Comparison of ENCODE assay signal across 17 cellular contexts in genomic region chr15:33009026-33009425, GRCh38.
"Had no signal": no experiment of that assay in that cellular context is flagged by ENCODE, and none has a peak within 500 bp of the region (broad histone marks: within the 10 kb centered on the region; RNA-seq: fewer than 3 reads in every experiment).

No MANE protein-coding gene starts in this region.

- ATAC-seq: activated CD8-positive, alpha-beta T cell treated with anti-CD3 and anti-CD28 coated beads for 36 hours; left lobe of liver; T-helper 17 cell had no signal

- H3K27ac Mint-ChIP-seq: activated CD8-positive, alpha-beta T cell treated with anti-CD3 and anti-CD28 coated beads for 36 hours; activated naive CD8-positive, alpha-beta T cell; memory B cell; progenitor cell of endocrine pancreas; T-helper 17 cell had no signal

- H3K4me3 ChIP-seq: gastrocnemius medialis, right atrium auricular region had no signal

- H3K36me3 Mint-ChIP-seq: activated naive CD8-positive, alpha-beta T cell; memory B cell had no signal

- H3K27me3 ChIP-seq: gastrocnemius medialis, right atrium auricular region had no signal

- DNase-seq: activated CD4-positive, alpha-beta T cell treated with anti-CD3 and anti-CD28 coated beads for 4 hours; activated CD8-positive, alpha-beta T cell treated with anti-CD3 and anti-CD28 coated beads for 36 hours; activated gamma-delta T cell treated with Interleukin-2 at 50 U/mL for 16 hours; dermis blood vessel endothelial cell; gastrocnemius medialis; occipital lobe; small intestine; stimulated activated CD4-positive, alpha-beta T cell treated with anti-CD3 and anti-CD28 coated beads, Interleukin-4, amount 100 ng/mL, for 24 hours; stimulated activated naive CD4-positive, alpha-beta T cell treated with Interleukin-2 at 50 U/mL for 16 hours; T-helper 17 cell had no signal

- H3K27me3 Mint-ChIP-seq: progenitor cell of endocrine pancreas, T-helper 17 cell had no signal

- H3K9me3 ChIP-seq: gastrocnemius medialis, right atrium auricular region had no signal

- H3K36me3 ChIP-seq: gastrocnemius medialis, right atrium auricular region had no signal

- H3K4me1 Mint-ChIP-seq: memory B cell had no signal

- H3K27ac ChIP-seq: epithelial cell of prostate, gastrocnemius medialis, right atrium auricular region had no signal

- H3K9me3 Mint-ChIP-seq: activated CD8-positive, alpha-beta T cell treated with anti-CD3 and anti-CD28 coated beads for 36 hours had no signal

- H3K4me3 Mint-ChIP-seq: activated CD8-positive, alpha-beta T cell treated with anti-CD3 and anti-CD28 coated beads for 36 hours; activated naive CD8-positive, alpha-beta T cell; memory B cell; nephron; T-helper 17 cell had no signal

- H3K4me1 ChIP-seq: gastrocnemius medialis had no signal
